In the genomic region with DNA sequence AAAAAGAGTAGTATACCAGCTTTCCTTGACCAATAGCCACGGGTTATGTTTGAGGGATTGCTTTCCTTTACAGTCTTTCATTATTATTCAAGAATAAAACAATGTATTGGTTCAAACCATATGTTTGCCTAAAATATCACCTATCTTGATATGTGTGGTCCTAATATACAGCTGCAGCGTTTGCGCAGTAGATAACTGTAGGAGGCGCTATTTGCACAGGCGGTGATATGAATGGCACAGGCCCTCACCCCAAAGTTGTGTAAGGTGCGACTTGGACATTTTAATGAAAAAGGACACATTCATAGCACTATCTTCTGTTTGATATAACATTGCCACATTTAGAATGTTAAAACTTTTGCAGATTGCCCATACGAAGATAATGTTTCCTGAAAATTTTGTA, we compare ENCODE assay signal across 9 cellular contexts.
A peak's percentile ranks its signal among the peaks of the same experiment; 100 is the strongest.
DNase-seq lines count a peak whose midpoint lies in the region; ATAC-seq and TF ChIP-seq lines count a peak whose summit lies in the region.
"Had no signal": no experiment of that assay in that cellular context is flagged by ENCODE, and none has a peak within 500 bp of the region (broad histone marks: within the 10 kb centered on the region; RNA-seq: fewer than 3 reads in every experiment).

No MANE protein-coding gene starts in this region.

- H3K4me3 Mint-ChIP-seq in activated T-helper 2 cell treated with anti-CD3 and anti-CD28 coated beads, Interferon-gamma antibody, Interleukin-2, Interleukin-4, amounts not matched to agents 10 μg/mL and 5 μg/mL and 100 μg/mL, durations not matched to agents 14 hours and 24 hours and 36 hours (ENCODE audit: low read depth): no peak overlapping the region
- H3K4me3 Mint-ChIP-seq: dendritic cell treated with granulocyte-macrophage colony-stimulating factor and Interleukin-4, amounts not matched to agents 40 ng/mL and 50 ng/mL, for 4 days had no signal

- H3K36me3 ChIP-seq in DOHH2 (ENCODE audit: control insufficient read depth, low read length) (no peaks in the 10 kb centered on the region), esophagus muscularis mucosa (no peaks in the 10 kb centered on the region)

- H3K27ac Mint-ChIP-seq in activated T-helper 2 cell treated with anti-CD3 and anti-CD28 coated beads, Interferon-gamma antibody, Interleukin-2, Interleukin-4, amounts not matched to agents 10 μg/mL and 5 μg/mL and 100 μg/mL, durations not matched to agents 14 hours and 24 hours and 36 hours: no peak overlapping the region
- H3K27ac Mint-ChIP-seq: dendritic cell treated with granulocyte-macrophage colony-stimulating factor and Interleukin-4, amounts not matched to agents 40 ng/mL and 50 ng/mL, for 4 days had no signal

- no peaks in the 10 kb centered on the region for H3K4me1 ChIP-seq in DOHH2 (ENCODE audit: control insufficient read depth, low read length)
- no peaks in the 10 kb centered on the region for H3K4me1 ChIP-seq in esophagus muscularis mucosa

- H3K4me1 Mint-ChIP-seq in activated T-helper 2 cell treated with anti-CD3 and anti-CD28 coated beads, Interferon-gamma antibody, Interleukin-2, Interleukin-4, amounts not matched to agents 10 μg/mL and 5 μg/mL and 100 μg/mL, durations not matched to agents 14 hours and 24 hours and 36 hours (ENCODE audit: low read depth): no peaks in the 10 kb centered on the region

- POLR2A ChIA-PET in RWPE1 (lab: Yijun Ruan, JAX; ENCODE audit: low non-redundant PET): no interaction called here

- H3K9me2 ChIP-seq in DOHH2 (replicated peaks; ENCODE audit: control insufficient read depth, low read length): no peaks in the 10 kb centered on the region

- H3K9me3 ChIP-seq in DOHH2 (ENCODE audit: control insufficient read depth, insufficient read depth, low read length) (no peaks in the 10 kb centered on the region), esophagus muscularis mucosa (no peaks in the 10 kb centered on the region)

- no peaks in the 10 kb centered on the region for H3F3A ChIP-seq in DOHH2 (ENCODE audit: control insufficient read depth, insufficient read depth)

- no peak for TF ChIP-seq POLR2A in esophagus muscularis mucosa (IDR thresholded peaks at IDR 0.05; ENCODE audit: low read depth)

- H3K79me2 ChIP-seq in DOHH2 (ENCODE audit: control insufficient read depth, low read length): no peaks in the 10 kb centered on the region

- peak; percentile 51 for ATAC-seq in HG02798 (IDR thresholded peaks at IDR 0.05; ENCODE audit: poor library complexity, unreplicated experiment)

- DNase-seq in OCI-M1 (lab: John Stamatoyannopoulos, UW) (peak; percentile 21), islet precursor cell (peak; percentile 73), esophagus muscularis mucosa (ENCODE audit: extremely low spot score) (no peak), cerebellum (ENCODE audit: low spot score) (no peak), RWPE1 (ENCODE audit: low spot score) (no peak)
- DNase-seq in activated T-helper 2 cell treated with anti-CD3 and anti-CD28 coated beads, Interferon-gamma antibody, Interleukin-2, Interleukin-4, amounts not matched to agents 10 μg/mL and 5 μg/mL and 100 μg/mL, durations not matched to agents 14 hours and 24 hours and 36 hours (ENCODE audit: low spot score): no peak

- TF ChIP-seq CTCF in DOHH2 (IDR thresholded peaks at IDR 0.05; ENCODE audit: low read depth, low read length, poor library complexity, severe bottlenecking) (peak; percentile 37), esophagus muscularis mucosa (IDR thresholded peaks at IDR 0.05) (no peak), RWPE1 (conservative IDR thresholded peaks at IDR 0.05; ENCODE audit: low read depth) (no peak)

- intact Hi-C loops in esophagus muscularis mucosa (cut with DNase I): no loop called here
- intact Hi-C loops in activated T-helper 2 cell treated with anti-CD3 and anti-CD28 coated beads, Interferon-gamma antibody, Interleukin-2, Interleukin-4, amounts not matched to agents 10 μg/mL and 5 μg/mL and 100 μg/mL, durations not matched to agents 14 hours and 24 hours and 36 hours (cut with micrococcal nuclease): no loop called here

- H3K9me3 Mint-ChIP-seq in activated T-helper 2 cell treated with anti-CD3 and anti-CD28 coated beads, Interferon-gamma antibody, Interleukin-2, Interleukin-4, amounts not matched to agents 10 μg/mL and 5 μg/mL and 100 μg/mL, durations not matched to agents 14 hours and 24 hours and 36 hours: no peaks in the 10 kb centered on the region
- H3K9me3 Mint-ChIP-seq: dendritic cell treated with granulocyte-macrophage colony-stimulating factor and Interleukin-4, amounts not matched to agents 40 ng/mL and 50 ng/mL, for 4 days had no signal

- H3K27me3 ChIP-seq in DOHH2 (ENCODE audit: control insufficient read depth, low read length): no peaks in the 10 kb centered on the region
- no peaks in the 10 kb centered on the region for H3K27me3 ChIP-seq in esophagus muscularis mucosa

- WGBS in esophagus muscularis mucosa: 76% methylated on average over 7 of the region's 7 CpGs

- H3K27me3 Mint-ChIP-seq in activated T-helper 2 cell treated with anti-CD3 and anti-CD28 coated beads, Interferon-gamma antibody, Interleukin-2, Interleukin-4, amounts not matched to agents 10 μg/mL and 5 μg/mL and 100 μg/mL, durations not matched to agents 14 hours and 24 hours and 36 hours (ENCODE audit: low read depth): no peaks in the 10 kb centered on the region
- H3K27me3 Mint-ChIP-seq: dendritic cell treated with granulocyte-macrophage colony-stimulating factor and Interleukin-4, amounts not matched to agents 40 ng/mL and 50 ng/mL, for 4 days had no signal

- no peak overlapping the region for H3K4me3 ChIP-seq in DOHH2 (ENCODE audit: low read length)
- no peak overlapping the region for H3K4me3 ChIP-seq in esophagus muscularis mucosa

- H4K20me1 ChIP-seq in DOHH2 (ENCODE audit: control insufficient read depth, insufficient read depth, low read depth, low read length): no peaks in the 10 kb centered on the region

- CTCF ChIA-PET in RWPE1 (lab: Yijun Ruan, JAX): no interaction called here

- H3K36me3 Mint-ChIP-seq in activated T-helper 2 cell treated with anti-CD3 and anti-CD28 coated beads, Interferon-gamma antibody, Interleukin-2, Interleukin-4, amounts not matched to agents 10 μg/mL and 5 μg/mL and 100 μg/mL, durations not matched to agents 14 hours and 24 hours and 36 hours (ENCODE audit: low read depth): no peaks in the 10 kb centered on the region

- TF ChIP-seq EP300 in esophagus muscularis mucosa (IDR thresholded peaks at IDR 0.05): no peak

- no peak overlapping the region for H3K4me2 ChIP-seq in DOHH2 (ENCODE audit: low read length)

- H3K27ac ChIP-seq in DOHH2 (ENCODE audit: low read depth, low read length): no peak overlapping the region
- no peak overlapping the region for H3K27ac ChIP-seq in esophagus muscularis mucosa (replicated peaks in 1 of 4)
- H3K27ac ChIP-seq in RWPE1: no peak overlapping the region

Comparison
In these comparisons a context has a peak if more than half of its experiments do, and no peak if none do; other contexts are left out.
1. DNase-seq: peak in OCI-M1 (single experiment) and islet precursor cell (single experiment); none in esophagus muscularis mucosa (single experiment), cerebellum (single experiment), activated T-helper 2 cell treated with anti-CD3 and anti-CD28 coated beads, Interferon-gamma antibody, Interleukin-2, Interleukin-4, amounts not matched to agents 10 μg/mL and 5 μg/mL and 100 μg/mL, durations not matched to agents 14 hours and 24 hours and 36 hours (single experiment) and RWPE1 (single experiment).